9 cellular contexts compared by ENCODE assay signal in the genomic region with DNA sequence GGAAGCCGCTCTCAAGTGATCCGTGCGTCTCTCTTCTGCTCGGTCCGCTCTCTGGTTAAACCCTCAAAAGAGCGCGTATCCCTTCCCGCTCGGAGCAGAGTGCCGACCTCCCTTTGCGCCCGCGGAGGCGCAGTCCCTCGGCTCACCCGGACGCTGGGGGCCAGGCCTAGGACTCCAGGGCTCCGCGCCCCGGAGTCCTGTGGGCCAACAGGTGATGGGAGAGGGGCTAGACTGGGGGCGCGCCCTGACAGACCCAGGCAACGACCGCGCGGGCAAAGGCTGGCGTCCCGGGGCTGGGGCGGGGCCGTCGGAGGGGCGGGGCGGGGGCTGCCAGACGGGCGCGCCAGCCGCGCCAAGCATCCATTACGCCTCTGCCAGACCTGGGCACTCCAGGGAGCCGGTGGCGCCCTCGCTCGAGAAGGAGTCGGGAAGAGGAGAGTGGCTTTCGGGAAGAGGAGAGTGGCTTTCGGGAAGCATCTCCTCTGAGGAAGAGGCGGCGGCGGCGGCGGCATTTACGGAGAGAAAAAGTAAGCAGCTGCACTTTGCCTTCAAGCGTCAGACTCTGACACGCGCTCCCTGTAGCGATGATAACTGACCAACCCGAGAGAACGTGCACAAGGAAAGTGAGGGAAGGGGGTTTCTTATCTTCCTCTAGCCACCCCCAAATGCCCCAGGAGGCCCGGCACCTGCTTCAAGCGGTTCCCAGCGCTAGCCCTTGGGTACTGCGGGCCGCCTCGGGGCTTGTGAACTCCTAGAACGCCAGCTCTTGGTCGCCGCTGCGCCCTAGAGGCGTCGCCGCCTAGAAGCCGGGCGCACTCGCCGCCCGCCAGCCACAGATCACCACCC. TPM values are rescaled to one million over a fixed set of nuclear protein-coding genes. Genes with fewer than 3 reads are reported as not detected.
A peak's percentile ranks its signal among the peaks of the same experiment; 100 is the strongest.
DNase-seq lines count a peak whose midpoint lies in the region; ATAC-seq and TF ChIP-seq lines count a peak whose summit lies in the region.
"Had no signal": no experiment of that assay in that cellular context is flagged by ENCODE, and none has a peak within 500 bp of the region (broad histone marks: within the 10 kb centered on the region; RNA-seq: fewer than 3 reads in every experiment).

No MANE protein-coding gene starts in this region.

- peak in 1 of 3 donors; percentile 28 for TF ChIP-seq POLR2A in spleen (IDR thresholded peaks at IDR 0.05)

- no peak overlapping the region for H3K4me3 Mint-ChIP-seq in HFFc6

- H3K4me3 ChIP-seq in iPS-20b (ENCODE audit: low read length) (peak overlapping the region; percentile 79), spleen (peak overlapping the region; percentile 2 to 71 (median 60))

- peak overlapping the region; percentile 40; the same call in 1 of the 2 replicates for H3K9ac ChIP-seq in iPS-20b (ENCODE audit: low read depth, low read length)

- 0 out of 2 replicates have a peak, but pooled peaks cover 3% of the 10 kb centered on the region for H3K9me3 Mint-ChIP-seq in HFFc6

- H3K27ac Mint-ChIP-seq in HFFc6: no peak overlapping the region

- peak; percentile 19 for DNase-seq in Daoy (ENCODE audit: low read depth)
- DNase-seq in NCI-H146 treated with DMSO at 0.1 percent for 48 hours (lab: John Stamatoyannopoulos, UW; ENCODE audit: unreplicated experiment): peak; percentile 75
- DNase-seq in anterior cingulate cortex (lab: John Stamatoyannopoulos, UW): peak in 38 of 58 donors; percentile 8 to 71 (median 39)
- DNase-seq in spleen: peak; percentile 78
- DNase-seq in HFFc6: no peak

- peaks cover 23% of the 10 kb centered on the region for H3K27me3 Mint-ChIP-seq in HFFc6 (ENCODE audit: insufficient read depth)

- 1 to 11% (median 3%) methylated on average over 58 to 76 of the region's 76 CpGs for WGBS in spleen, 5 donors

- H3K27ac ChIP-seq in iPS-20b (ENCODE audit: low read length): no peak overlapping the region
- peak overlapping the region; percentile 10 to 81 (median 70) for H3K27ac ChIP-seq in spleen
- H3K27ac ChIP-seq: foreskin keratinocyte had no signal

- H3K27me3 ChIP-seq in iPS-20b (ENCODE audit: insufficient read depth, low read length) (peaks cover 45% of the 10 kb centered on the region), spleen (replicated peaks in 1 of 7) (peaks cover 0 to 78% (median 52%) of the 10 kb centered on the region in 7 donors)

- intact Hi-C loops in spleen (cut with DNase I; ENCODE audit: low total_unique reads): no loop called here

- no peak for TF ChIP-seq CTCF in spleen (IDR thresholded peaks at IDR 0.05 in 8 of 11, conservative IDR thresholded peaks at IDR 0.05 in 3 of 11)
- TF ChIP-seq CTCF in HFFc6 (IDR thresholded peaks at IDR 0.05): no peak

- H3K4me1 ChIP-seq in iPS-20b (ENCODE audit: insufficient read depth, low read length) (peaks cover 3% of the 10 kb centered on the region; the same call in 1 of the 2 replicates), spleen (peaks cover 0 to 46% (median 36%) of the 10 kb centered on the region in 6 donors)
- H3K4me1 ChIP-seq: foreskin keratinocyte had no signal

- H3K36me3 Mint-ChIP-seq in HFFc6 (ENCODE audit: low read depth): no peaks in the 10 kb centered on the region

- H3K4me1 Mint-ChIP-seq in HFFc6 (ENCODE audit: low read depth): peaks cover 15% of the 10 kb centered on the region

- ATAC-seq in GM21825 (IDR thresholded peaks at IDR 0.05; ENCODE audit: unreplicated experiment) (no peak), GM21737 (IDR thresholded peaks at IDR 0.05; ENCODE audit: unreplicated experiment) (no peak)
- ATAC-seq: foreskin keratinocyte had no signal

- H3K36me3 ChIP-seq in iPS-20b (ENCODE audit: insufficient read depth, low read depth, low read length) (no peaks in the 10 kb centered on the region), spleen (no peaks in the 10 kb centered on the region)

- no peaks in the 10 kb centered on the region for H3K9me3 ChIP-seq in iPS-20b (ENCODE audit: insufficient read depth, low read depth, low read length)
- no peaks in the 10 kb centered on the region for H3K9me3 ChIP-seq in spleen

RNA-seq across cellular contexts. Expression of a gene that starts 2.6 kb away (rescaled TPM):
- 0.06 and 0.09 TPM in 2 replicates for total RNA-seq in Daoy (2014; rRNA removed; shearing (Covaris generic))
- 10 to 100 TPM in 6 of 7 donors, 1 to 10 TPM in 1; 9.3 to 28.8 (median 17.6) TPM for total RNA-seq in spleen
- 1 to 10 TPM in 1 of 3 donors, under 1 TPM in 2; 0.78 to 1.8 (median 0.80) TPM for polyA plus RNA-seq in spleen
- total RNA-seq in HFFc6 (2021; fragmentation: NEBNext Ultra II Directional; extraction: Animal tissue kit (Norgen Biotek cat#: 25700)): under 1 TPM in 1 of 6 experiments, not detected in 5; 0.03 TPM
- polyA plus RNA-seq: foreskin keratinocyte had no signal
